8 cellular contexts compared by ENCODE assay signal in genomic region chr6:4018194-4019111, GRCh38.
DNase-seq lines count a peak whose midpoint lies in the region; TF ChIP-seq lines count a peak whose summit lies in the region.

No MANE protein-coding gene starts in this region.

- in situ Hi-C loops in HAP-1 (cut with MboI; ENCODE audit: low sequenced_read_pairs): loop anchor here (25.0 kb wide), 1 partner anchor 1031 kb away; the partner anchor contains the start of gene NQO2

- peaks cover 34% of the 10 kb centered on the region for H3K36me3 Mint-ChIP-seq in nephron progenitor cell (ENCODE audit: low read depth)
- peaks cover 23% of the 10 kb centered on the region for H3K36me3 Mint-ChIP-seq in stimulated activated naive CD8-positive, alpha-beta T cell treated with anti-CD3 and anti-CD28 coated beads, Interleukin-15, Interleukin-2, amounts not matched to agents 100 ng/mL and 50 ng/mL, for 24 hours (ENCODE audit: low read depth)

- H3K4me3 ChIP-seq in HAP-1: peak overlapping the region; percentile 74

- DNase-seq in GDM1 (lab: John Stamatoyannopoulos, UW) (peak; percentile 97), HAP-1 (ENCODE audit: low spot score in 2 of 2) (peak; percentile 95 to 97), M059J (ENCODE audit: low read depth) (peak; percentile 98), fibroblast of the conjunctiva (ENCODE audit: low read depth) (peak; percentile 93), nephron progenitor cell (peak; percentile 96)
- peak; percentile 99 for DNase-seq in activated effector memory CD4-positive, alpha-beta T cell treated with anti-CD3 and anti-CD28 coated beads, Interleukin-2, amount 50 U/mL, for 16 hours

- peaks cover 57% of the 10 kb centered on the region for H3K4me1 Mint-ChIP-seq in nephron progenitor cell
- H3K4me1 Mint-ChIP-seq in stimulated activated naive CD8-positive, alpha-beta T cell treated with anti-CD3 and anti-CD28 coated beads, Interleukin-15, Interleukin-2, amounts not matched to agents 100 ng/mL and 50 ng/mL, for 24 hours (ENCODE audit: low read depth): peaks cover 75% of the 10 kb centered on the region

- no peak for TF ChIP-seq CTCF in nephron progenitor cell (IDR thresholded peaks at IDR 0.05)

- H3K4me1 ChIP-seq in HAP-1: peaks cover 23% of the 10 kb centered on the region

- no peaks in the 10 kb centered on the region for H3K27me3 Mint-ChIP-seq in nephron progenitor cell (ENCODE audit: low read depth, poor library complexity)
- no peaks in the 10 kb centered on the region for H3K27me3 Mint-ChIP-seq in stimulated activated naive CD8-positive, alpha-beta T cell treated with anti-CD3 and anti-CD28 coated beads, Interleukin-15, Interleukin-2, amounts not matched to agents 100 ng/mL and 50 ng/mL, for 24 hours

- H3K4me3 Mint-ChIP-seq in nephron progenitor cell: peak overlapping the region; percentile 100
- peak overlapping the region; percentile 95 for H3K4me3 Mint-ChIP-seq in stimulated activated naive CD8-positive, alpha-beta T cell treated with anti-CD3 and anti-CD28 coated beads, Interleukin-15, Interleukin-2, amounts not matched to agents 100 ng/mL and 50 ng/mL, for 24 hours

- no peaks in the 10 kb centered on the region for H3K36me3 ChIP-seq in HAP-1 (replicated peaks)

- peaks cover 25% of the 10 kb centered on the region for H3K9me3 Mint-ChIP-seq in nephron progenitor cell
- H3K9me3 Mint-ChIP-seq in stimulated activated naive CD8-positive, alpha-beta T cell treated with anti-CD3 and anti-CD28 coated beads, Interleukin-15, Interleukin-2, amounts not matched to agents 100 ng/mL and 50 ng/mL, for 24 hours: no peaks in the 10 kb centered on the region

- peak; percentile 95 for TF ChIP-seq POLR2A in Raji (IDR thresholded peaks at IDR 0.05; ENCODE audit: insufficient read depth, low read depth, low read length)

- no peaks in the 10 kb centered on the region for H3K27me3 ChIP-seq in HAP-1 (ENCODE audit: low read depth)

- no peaks in the 10 kb centered on the region for H3K9me3 ChIP-seq in HAP-1

- H3K27ac Mint-ChIP-seq in nephron progenitor cell: peak overlapping the region; percentile 100
- peak overlapping the region; percentile 92 for H3K27ac Mint-ChIP-seq in stimulated activated naive CD8-positive, alpha-beta T cell treated with anti-CD3 and anti-CD28 coated beads, Interleukin-15, Interleukin-2, amounts not matched to agents 100 ng/mL and 50 ng/mL, for 24 hours

Comparison
In these comparisons a context has a peak if more than half of its experiments do, and no peak if none do; other contexts are left out.
1. Peak in every context shown above with its lines: DNase-seq and H3K4me3 ChIP-seq.